In genomic region chr1:186578325-186579016, GRCh38 we compare ENCODE assay signal across 28 cellular contexts.
A peak's percentile ranks its signal among the peaks of the same experiment; 100 is the strongest.
DNase-seq lines count a peak whose midpoint lies in the region; ATAC-seq, FAIRE-seq and TF ChIP-seq lines count a peak whose summit lies in the region.
"Had no signal": no experiment of that assay in that cellular context is flagged by ENCODE, and none has a peak within 500 bp of the region (broad histone marks: within the 10 kb centered on the region; RNA-seq: fewer than 3 reads in every experiment).

No MANE protein-coding gene starts in this region.

- H3K27me3 ChIP-seq in bronchial epithelial cell (ENCODE audit: control insufficient read depth, insufficient read depth, low read length) (no peaks in the 10 kb centered on the region), prostate gland (replicated peaks; ENCODE audit: insufficient read depth) (no peaks in the 10 kb centered on the region), thyroid gland (no peaks in the 10 kb centered on the region)
- H3K27me3 ChIP-seq: dorsolateral prefrontal cortex, Peyer's patch, SJCRH30 had no signal

- ATAC-seq in HG03095 (IDR thresholded peaks at IDR 0.05; ENCODE audit: unreplicated experiment) (no peak), HG03571 (IDR thresholded peaks at IDR 0.05; ENCODE audit: unreplicated experiment) (no peak)
- ATAC-seq: naive thymus-derived CD8-positive, alpha-beta T cell; WTC11 had no signal

- H3K4me3 ChIP-seq in bronchial epithelial cell (ENCODE audit: low read depth, low read length), result no peak overlapping the region
- H3K4me3 ChIP-seq in prostate gland, result no peak overlapping the region
- H3K4me3 ChIP-seq in thyroid gland (replicated peaks in 1 of 3), result no peak overlapping the region
- H3K4me3 ChIP-seq: dorsolateral prefrontal cortex, Peyer's patch, SJCRH30, thoracic aorta had no signal

- no peaks in the 10 kb centered on the region for H3K36me3 ChIP-seq in bronchial epithelial cell (ENCODE audit: control insufficient read depth, insufficient read depth, low read length)
- no peaks in the 10 kb centered on the region for H3K36me3 ChIP-seq in prostate gland
- H3K36me3 ChIP-seq in thyroid gland, result no peaks in the 10 kb centered on the region
- H3K36me3 ChIP-seq: Peyer's patch, SJCRH30, thoracic aorta had no signal

- intact Hi-C loops in prostate gland (cut with DNase I), result no loop called here
- intact Hi-C loops in thyroid gland (cut with DNase I), result no loop called here

- FAIRE-seq in bronchial epithelial cell (lab: Jason Lieb, UNC), result peak; percentile 73
- FAIRE-seq: G401.6, islet of Langerhans had no signal

- TF ChIP-seq CTCF in GM13976 (IDR thresholded peaks at IDR 0.05; ENCODE audit: borderline replicate concordance, control extremely low read depth, extremely low read depth, insufficient read depth, missing control alignments) (no peak), bronchial epithelial cell (IDR thresholded peaks at IDR 0.05; ENCODE audit: insufficient read depth, low read length, severe bottlenecking) (peak; percentile 2), prostate gland (IDR thresholded peaks at IDR 0.05) (no peak), thyroid gland (IDR thresholded peaks at IDR 0.05) (no peak)

- H3K9me3 ChIP-seq in prostate gland, result no peaks in the 10 kb centered on the region
- H3K9me3 ChIP-seq in thyroid gland, result no peaks in the 10 kb centered on the region
- H3K9me3 ChIP-seq: SJCRH30, thoracic aorta had no signal

- WGBS in prostate gland, result 69% methylated on average over 5 of the region's 5 CpGs
- WGBS in thyroid gland, 2 donors, result 57 to 66% methylated on average over 5 of the region's 5 CpGs

- no peak for TF ChIP-seq POLR2A in prostate gland (IDR thresholded peaks at IDR 0.05)
- TF ChIP-seq POLR2A in thyroid gland (IDR thresholded peaks at IDR 0.05), result no peak

- in situ Hi-C loops in GM13976 (cut with MboI; ENCODE audit: low sequenced_read_pairs, unreplicated experiment), result no loop called here

- peak; percentile 3 for DNase-seq in activated CD4-positive, alpha-beta T cell treated with anti-CD3 and anti-CD28 coated beads for 48 hours
- DNase-seq in activated CD4-positive, alpha-beta T cell treated with anti-CD3 and anti-CD28 coated beads, Interleukin-2, amount 50 U/mL, for 4 hours, result no peak
- DNase-seq in GM13976 (ENCODE audit: low spot score) (peak; percentile 13), bronchial epithelial cell (ENCODE audit: low read depth) (peak; percentile 94), prostate gland (ENCODE audit: low spot score) (peak; percentile 46), thyroid gland (no peak)
- DNase-seq: activated CD4-positive, alpha-beta T cell treated with anti-CD3 and anti-CD28 coated beads, Interleukin-2, amount 50 U/mL, for 48 hours; activated CD8-positive, alpha-beta memory T cell treated with anti-CD3 and anti-CD28 coated beads, Interleukin-2, amount 50 U/mL, for 48 hours; activated effector memory CD4-positive, alpha-beta T cell treated with anti-CD3 and anti-CD28 coated beads, Interleukin-2, amount 50 U/mL, for 16 hours; CD8-positive, alpha-beta memory T cell; dorsolateral prefrontal cortex; HCEC 1CT; midbrain; naive thymus-derived CD8-positive, alpha-beta T cell; NCI-H1436 treated with DMSO at 0.1 percent for 48 hours; NCI-H2171; NCI-H524 treated with DMSO at 0.1 percent for 48 hours; occipital lobe; Peyer's patch; SJCRH30; stimulated activated naive CD4-positive, alpha-beta T cell treated with Interleukin-2 at 50 U/mL for 16 hours had no signal

- H3K4me1 ChIP-seq in prostate gland (replicated peaks), result no peaks in the 10 kb centered on the region
- no peaks in the 10 kb centered on the region for H3K4me1 ChIP-seq in thyroid gland
- H3K4me1 ChIP-seq: SJCRH30 had no signal

- H3K27ac ChIP-seq in prostate gland (peak overlapping the region; percentile 38 to 65), thyroid gland (no peak overlapping the region)
- H3K27ac ChIP-seq: dorsolateral prefrontal cortex, KMS-11, Peyer's patch, SJCRH30, thoracic aorta had no signal

Comparison
In these comparisons a context has a peak if more than half of its experiments do, and no peak if none do; other contexts are left out.
1. DNase-seq: peak in activated CD4-positive, alpha-beta T cell treated with anti-CD3 and anti-CD28 coated beads for 48 hours (single experiment), GM13976 (single experiment), bronchial epithelial cell (single experiment) and prostate gland (single experiment); none in activated CD4-positive, alpha-beta T cell treated with anti-CD3 and anti-CD28 coated beads, Interleukin-2, amount 50 U/mL, for 4 hours (0 of 2) and thyroid gland (0 of 2).
2. H3K27ac ChIP-seq: peak in prostate gland (2 of 2); none in thyroid gland (0 of 3).